14 cellular contexts compared by ENCODE assay signal in the genomic region with DNA sequence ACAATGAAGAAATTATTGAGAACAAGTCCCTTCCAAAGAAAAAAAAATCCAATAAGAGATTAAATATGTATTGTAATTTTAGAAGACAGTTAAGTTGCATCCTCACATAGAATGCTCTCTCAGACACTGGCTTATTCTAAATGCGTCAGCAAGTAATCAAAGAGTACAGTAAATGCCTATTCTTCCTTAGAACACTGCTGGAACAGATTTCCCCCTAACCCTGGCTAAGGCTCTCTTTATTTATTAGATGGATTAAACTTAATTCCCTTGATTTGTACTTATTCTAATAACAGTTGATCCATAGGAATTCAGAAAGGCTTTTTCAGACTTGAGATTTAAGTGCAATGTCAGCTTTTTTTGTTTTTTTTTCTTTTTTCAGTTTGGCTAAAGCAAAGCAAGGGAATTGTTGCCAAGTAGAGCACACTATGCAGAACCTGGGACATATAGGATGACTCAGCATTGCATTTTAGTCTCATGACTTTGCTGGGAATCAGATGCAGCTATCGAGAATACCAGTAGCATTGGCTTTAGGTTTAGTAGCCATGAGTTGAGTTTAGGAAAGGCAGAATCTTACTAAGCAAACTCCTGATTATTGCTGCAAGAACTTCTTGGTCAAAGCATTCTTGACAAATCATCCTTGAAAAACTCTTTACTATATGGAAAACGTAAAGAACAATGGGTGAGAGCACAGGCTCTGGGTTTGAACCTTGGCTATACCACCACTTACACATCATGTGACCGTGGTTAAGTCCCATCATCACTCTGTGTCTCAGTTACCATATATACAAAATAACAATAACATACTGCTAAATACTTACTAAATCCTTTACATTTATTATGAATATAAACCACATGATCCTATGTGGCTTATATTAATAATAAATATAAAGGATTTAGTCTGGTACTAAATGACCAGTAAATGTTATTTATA. TPM values are rescaled to one million over a fixed set of nuclear protein-coding genes. Genes with fewer than 3 reads are reported as not detected.
DNase-seq lines count a peak whose midpoint lies in the region; ATAC-seq and TF ChIP-seq lines count a peak whose summit lies in the region.
"Had no signal": no experiment of that assay in that cellular context is flagged by ENCODE, and none has a peak within 500 bp of the region (broad histone marks: within the 10 kb centered on the region; RNA-seq: fewer than 3 reads in every experiment).

No MANE protein-coding gene starts in this region.

- no peak overlapping the region for H2AK5ac ChIP-seq in mesenchymal stem cell (ENCODE audit: low read length, severe bottlenecking)

- H2AFZ ChIP-seq in GM23338 (peak overlapping the region; percentile 84; the same call in 1 of the 2 replicates), PC-9 (0 out of 2 replicates have a peak overlapping the region, but pooled peaks have one; percentile 18), mesenchymal stem cell (ENCODE audit: low read depth, low read length) (no peak overlapping the region)

- POLR2A ChIA-PET in PC-9 (lab: Charles Lee; ENCODE audit: unreplicated experiment): interaction anchor here (0.6 kb wide), 2 partner anchors 45 to 571 kb away, joined by 3 to 8 read pairs; no protein-coding TSS in a partner anchor

- no peak overlapping the region for H2BK12ac ChIP-seq in mesenchymal stem cell (ENCODE audit: low read length in 2 of 2)

- H3K4me1 Mint-ChIP-seq in GM23338: no peaks in the 10 kb centered on the region
- H3K4me1 Mint-ChIP-seq: activated CD4-positive, alpha-beta memory T cell treated with anti-CD3 and anti-CD28 coated beads, Interleukin-2, amount 10 ng/mL, durations not matched to agents 7 days and 5 days; activated naive CD4-positive, alpha-beta T cell treated with anti-CD3 and anti-CD28 coated beads, Interleukin-2, amount 10 ng/mL, durations not matched to agents 7 days and 5 days; naive B cell had no signal

- H3K23ac ChIP-seq in mesenchymal stem cell (ENCODE audit: low read length in 2 of 2): no peak overlapping the region

- H3K27me3 ChIP-seq in GM23338 (ENCODE audit: insufficient read depth) (no peaks in the 10 kb centered on the region), PC-9 (ENCODE audit: insufficient read depth, low read depth) (no peaks in the 10 kb centered on the region), mesenchymal stem cell (ENCODE audit: control insufficient read depth in 1 of 2, insufficient read depth in 1 of 2, low read length in 2 of 2) (no peaks in the 10 kb centered on the region)

- intact Hi-C loops in PC-9 (cut with micrococcal nuclease; ENCODE audit: unreplicated experiment): no loop called here

- 82% methylated on average over 4 of the region's 4 CpGs for whole genome bisulfite sequencing in mesenchymal stem cell

- CTCF ChIA-PET in PC-9 (lab: Charles Lee): interaction anchor here (0.6 kb wide), 1 partner anchor 29 kb away, joined by 4 read pairs; no protein-coding TSS in a partner anchor

- H3K79me2 ChIP-seq in GM23338 (replicated peaks; ENCODE audit: insufficient read depth) (no peaks in the 10 kb centered on the region), PC-9 (ENCODE audit: low read depth) (no peaks in the 10 kb centered on the region)

- H3K9me2 ChIP-seq in GM23338 (ENCODE audit: insufficient read depth) (no peaks in the 10 kb centered on the region), PC-9 (ENCODE audit: insufficient read depth) (no peaks in the 10 kb centered on the region)

- no peak for DNase-seq in GM23338 (ENCODE audit: low spot score)
- DNase-seq in PC-9: peak; percentile 9 to 73
- peak; percentile 25 to 62 for DNase-seq in dermis microvascular lymphatic vessel endothelial cell (ENCODE audit: low read depth in 2 of 2)
- DNase-seq in mesenchymal stem cell: peak; percentile 68
- no peak for DNase-seq in NCI-H1694 treated with DMSO at 0.1 percent for 48 hours (lab: John Stamatoyannopoulos, UW)
- no peak for DNase-seq in NCI-H2227 (lab: John Stamatoyannopoulos, UW; ENCODE audit: unreplicated experiment)
- DNase-seq in DMS114 treated with DMSO at 0.1 percent for 48 hours (lab: John Stamatoyannopoulos, UW; ENCODE audit: unreplicated experiment): no peak
- DNase-seq in NCI-H1092 treated with DMSO at 0.1 percent for 48 hours (lab: John Stamatoyannopoulos, UW): no peak
- DNase-seq: activated CD4-positive, alpha-beta memory T cell treated with anti-CD3 and anti-CD28 coated beads, Interleukin-2, amount 10 ng/mL, durations not matched to agents 7 days and 5 days; activated naive CD4-positive, alpha-beta T cell treated with anti-CD3 and anti-CD28 coated beads, Interleukin-2, amount 10 ng/mL, durations not matched to agents 7 days and 5 days; naive B cell; T-helper 2 cell had no signal

- H2BK5ac ChIP-seq in mesenchymal stem cell (ENCODE audit: low read depth, low read length, poor library complexity, severe bottlenecking): no peak overlapping the region

- no peaks in the 10 kb centered on the region for H3K79me1 ChIP-seq in mesenchymal stem cell (replicated peaks; ENCODE audit: low read length, poor library complexity, severe bottlenecking)

- H3K18ac ChIP-seq in mesenchymal stem cell (ENCODE audit: low read depth in 1 of 2, low read length in 2 of 2): no peak overlapping the region

- TF ChIP-seq CTCF in GM23338 (conservative IDR thresholded peaks at IDR 0.05; ENCODE audit: low read depth in 2 of 2): no peak
- no peak for TF ChIP-seq CTCF in PC-9 (conservative IDR thresholded peaks at IDR 0.05)

- H3K4me3 ChIP-seq in GM23338 (no peak overlapping the region), PC-9 (no peak overlapping the region), mesenchymal stem cell (ENCODE audit: insufficient read depth in 1 of 2, low read depth in 1 of 2, low read length in 2 of 2) (no peak overlapping the region)
- H3K4me3 ChIP-seq: skin epidermis had no signal

- no TSS peak for BruUV-seq in PC-9 (replicated peaks; lab: Mats Ljungman, UMichigan)

- H3K36me3 ChIP-seq in GM23338 (ENCODE audit: insufficient read depth) (no peaks in the 10 kb centered on the region), PC-9 (ENCODE audit: low read depth) (no peaks in the 10 kb centered on the region), mesenchymal stem cell (ENCODE audit: control insufficient read depth in 1 of 2, insufficient read depth in 2 of 2, low read depth in 1 of 2, low read length in 2 of 2) (no peaks in the 10 kb centered on the region)

- no peak overlapping the region for H2BK120ac ChIP-seq in mesenchymal stem cell (ENCODE audit: low read depth, low read length)

- H3K27me3 Mint-ChIP-seq in GM23338 (ENCODE audit: insufficient read depth, low read depth, poor library complexity): no peaks in the 10 kb centered on the region
- H3K27me3 Mint-ChIP-seq: activated CD4-positive, alpha-beta memory T cell treated with anti-CD3 and anti-CD28 coated beads, Interleukin-2, amount 10 ng/mL, durations not matched to agents 7 days and 5 days; activated naive CD4-positive, alpha-beta T cell treated with anti-CD3 and anti-CD28 coated beads, Interleukin-2, amount 10 ng/mL, durations not matched to agents 7 days and 5 days; dendritic cell treated with granulocyte-macrophage colony-stimulating factor and Interleukin-4, amounts not matched to agents 40 ng/mL and 50 ng/mL, for 4 days; naive B cell had no signal

- H4K8ac ChIP-seq in mesenchymal stem cell (ENCODE audit: low read length): no peak overlapping the region

- no peak overlapping the region for H3K4me3 Mint-ChIP-seq in GM23338
- H3K4me3 Mint-ChIP-seq: activated CD4-positive, alpha-beta memory T cell treated with anti-CD3 and anti-CD28 coated beads, Interleukin-2, amount 10 ng/mL, durations not matched to agents 7 days and 5 days; activated naive CD4-positive, alpha-beta T cell treated with anti-CD3 and anti-CD28 coated beads, Interleukin-2, amount 10 ng/mL, durations not matched to agents 7 days and 5 days; dendritic cell treated with granulocyte-macrophage colony-stimulating factor and Interleukin-4, amounts not matched to agents 40 ng/mL and 50 ng/mL, for 4 days; naive B cell had no signal

- H3K4me2 ChIP-seq in GM23338 (no peak overlapping the region), PC-9 (peak overlapping the region; percentile 30), mesenchymal stem cell (ENCODE audit: low read length, poor library complexity, severe bottlenecking) (no peak overlapping the region)

- ATAC-seq in GM23338: no peak

- no peaks in the 10 kb centered on the region for H3K9me3 Mint-ChIP-seq in GM23338
- H3K9me3 Mint-ChIP-seq: activated CD4-positive, alpha-beta memory T cell treated with anti-CD3 and anti-CD28 coated beads, Interleukin-2, amount 10 ng/mL, durations not matched to agents 7 days and 5 days; activated naive CD4-positive, alpha-beta T cell treated with anti-CD3 and anti-CD28 coated beads, Interleukin-2, amount 10 ng/mL, durations not matched to agents 7 days and 5 days had no signal

- no peaks in the 10 kb centered on the region for H3K4me1 ChIP-seq in GM23338 (ENCODE audit: insufficient read depth)
- peaks cover 12% of the 10 kb centered on the region for H3K4me1 ChIP-seq in PC-9 (replicated peaks; ENCODE audit: insufficient read depth)
- H3K4me1 ChIP-seq in mesenchymal stem cell (ENCODE audit: control insufficient read depth, insufficient read depth, low read depth, low read length): no peaks in the 10 kb centered on the region

- H3K14ac ChIP-seq in mesenchymal stem cell (ENCODE audit: low read length in 2 of 2): no peak overlapping the region

- no peak overlapping the region for H4K91ac ChIP-seq in mesenchymal stem cell (ENCODE audit: low read length)

- H3K9ac ChIP-seq in mesenchymal stem cell (ENCODE audit: low read length): no peak overlapping the region

- H4K20me1 ChIP-seq in GM23338 (replicated peaks; ENCODE audit: insufficient read depth) (no peaks in the 10 kb centered on the region), PC-9 (ENCODE audit: insufficient read depth) (no peaks in the 10 kb centered on the region)

- H3K27ac Mint-ChIP-seq in GM23338: no peak overlapping the region
- H3K27ac Mint-ChIP-seq: activated CD4-positive, alpha-beta memory T cell treated with anti-CD3 and anti-CD28 coated beads, Interleukin-2, amount 10 ng/mL, durations not matched to agents 7 days and 5 days; activated naive CD4-positive, alpha-beta T cell treated with anti-CD3 and anti-CD28 coated beads, Interleukin-2, amount 10 ng/mL, durations not matched to agents 7 days and 5 days; dendritic cell treated with granulocyte-macrophage colony-stimulating factor and Interleukin-4, amounts not matched to agents 40 ng/mL and 50 ng/mL, for 4 days had no signal

- H3F3A ChIP-seq in GM23338 (replicated peaks; ENCODE audit: low read depth) (no peaks in the 10 kb centered on the region), PC-9 (ENCODE audit: insufficient read depth, low read depth) (no peaks in the 10 kb centered on the region)

- H3K36me3 Mint-ChIP-seq in GM23338 (ENCODE audit: low read depth): no peaks in the 10 kb centered on the region
- H3K36me3 Mint-ChIP-seq: activated naive CD4-positive, alpha-beta T cell treated with anti-CD3 and anti-CD28 coated beads, Interleukin-2, amount 10 ng/mL, durations not matched to agents 7 days and 5 days had no signal

- H3K4ac ChIP-seq in mesenchymal stem cell (ENCODE audit: low read depth in 1 of 2, low read length in 2 of 2): no peak overlapping the region

- H3K27ac ChIP-seq in GM23338 (ENCODE audit: low read depth): no peak overlapping the region
- peak overlapping the region; percentile 31 for H3K27ac ChIP-seq in PC-9
- H3K27ac ChIP-seq in mesenchymal stem cell (ENCODE audit: low read length, poor library complexity, severe bottlenecking): no peak overlapping the region
- H3K27ac ChIP-seq: skin epidermis had no signal

- H3K9me3 ChIP-seq in PC-9 (ENCODE audit: insufficient read depth, low read depth) (no peaks in the 10 kb centered on the region), mesenchymal stem cell (ENCODE audit: control insufficient read depth, low read length) (no peaks in the 10 kb centered on the region)

- no peak overlapping the region for H2BK15ac ChIP-seq in mesenchymal stem cell (ENCODE audit: low read depth, poor library complexity, severe bottlenecking)

RNA-seq across cellular contexts. Expression of gene MED21, which starts 26.7 kb away (rescaled TPM):
- total RNA-seq in GM23338 (2014; rRNA removed; shearing (Covaris generic)): 87.8 and 87.9 TPM in 2 replicates
- polyA plus RNA-seq in GM23338 (2016; fragmentation: Nextera tagmentation; extraction: Ambion mirVana): 76.6 and 82.7 TPM in 2 replicates
- total RNA-seq in PC-9 (2021) (44.1 and 83.6 TPM in 2 replicates), dermis microvascular lymphatic vessel endothelial cell (42.5 and 45.3 TPM in 2 replicates)
- polyA plus RNA-seq in mesenchymal stem cell (2013, experiment 1 of 2): 29.9 TPM
- 31.4 TPM for polyA plus RNA-seq in mesenchymal stem cell (2013, experiment 2 of 2)

RNA-seq across cellular contexts. Expression of gene C12orf71, which starts 33.3 kb away (rescaled TPM):
- not detected in 2 replicates for total RNA-seq in GM23338 (2014; rRNA removed; shearing (Covaris generic))
- polyA plus RNA-seq in GM23338 (2016; fragmentation: Nextera tagmentation; extraction: Ambion mirVana): not detected in 2 replicates
- total RNA-seq in PC-9 (2021) (not detected in 2 replicates), dermis microvascular lymphatic vessel endothelial cell (not detected in 2 replicates)
- not detected for polyA plus RNA-seq in mesenchymal stem cell (2013, experiment 1 of 2)
- not detected for polyA plus RNA-seq in mesenchymal stem cell (2013, experiment 2 of 2)
- total RNA-seq: activated CD4-positive, alpha-beta memory T cell treated with anti-CD3 and anti-CD28 coated beads, Interleukin-2, amount 10 ng/mL, durations not matched to agents 7 days and 5 days had no signal

RNA-seq across cellular contexts. Expression of gene TM7SF3, which starts 34.9 kb away (rescaled TPM):
- total RNA-seq in GM23338 (2014; rRNA removed; shearing (Covaris generic)): 95.7 and 121 TPM in 2 replicates
- 23.3 and 30.3 TPM in 2 replicates for polyA plus RNA-seq in GM23338 (2016; fragmentation: Nextera tagmentation; extraction: Ambion mirVana)
- total RNA-seq in PC-9 (2021): 57.0 and 67.7 TPM in 2 replicates
- 101 and 128 TPM in 2 replicates for total RNA-seq in dermis microvascular lymphatic vessel endothelial cell
- 51.4 TPM for polyA plus RNA-seq in mesenchymal stem cell (2013, experiment 1 of 2)
- polyA plus RNA-seq in mesenchymal stem cell (2013, experiment 2 of 2): 54.8 TPM

Comparison
In these comparisons a context has a peak if more than half of its experiments do, and no peak if none do; other contexts are left out.
1. DNase-seq: peak in PC-9 (2 of 2), dermis microvascular lymphatic vessel endothelial cell (2 of 2) and mesenchymal stem cell (single experiment); none in GM23338 (single experiment), NCI-H1694 treated with DMSO at 0.1 percent for 48 hours (single experiment), NCI-H2227 (single experiment), DMS114 treated with DMSO at 0.1 percent for 48 hours (single experiment) and NCI-H1092 treated with DMSO at 0.1 percent for 48 hours (single experiment).